ENCODE assay signal across 27 cellular contexts in the genomic region with DNA sequence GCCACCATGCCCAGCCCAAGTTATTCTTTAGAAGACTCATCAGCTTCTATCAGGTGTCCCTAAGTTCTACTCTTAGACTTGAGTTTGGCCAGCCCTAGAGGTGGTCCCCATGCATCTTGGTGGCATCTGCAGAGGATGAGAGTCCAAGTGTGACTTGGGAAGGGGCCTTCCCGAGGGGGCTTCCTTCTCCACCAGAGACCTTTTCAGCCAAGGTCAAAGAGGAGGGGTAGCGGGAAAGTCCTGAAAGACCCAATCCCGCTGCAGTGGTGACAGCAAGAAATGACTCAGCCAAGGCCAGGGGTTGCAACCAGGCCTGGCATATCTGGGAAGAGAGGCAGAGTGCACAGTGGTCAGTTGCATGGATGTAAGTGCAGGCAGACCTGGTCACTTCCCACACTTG.
"Had no signal": no experiment of that assay in that cellular context is flagged by ENCODE, and none has a peak within 500 bp of the region (broad histone marks: within the 10 kb centered on the region; RNA-seq: fewer than 3 reads in every experiment).

No MANE protein-coding gene starts in this region.

- H3K36me3 ChIP-seq: neural progenitor cell, pancreas, prostate gland, right lobe of liver, sigmoid colon, stomach, thoracic aorta, thyroid gland, tibial nerve, upper lobe of left lung, uterus had no signal

- H3K9me3 Mint-ChIP-seq: naive thymus-derived CD4-positive, alpha-beta T cell; natural killer cell; nephron; neural progenitor cell; stimulated activated effector memory CD8-positive, alpha-beta T cell treated with anti-CD3 and anti-CD28 coated beads, Interleukin-12 subunit alpha, Interleukin-12 subunit beta, amount 100 ng/mL, for 72 hours; stimulated activated naive B cell treated with anti-CD40 and anti-IgM and Interleukin-4, amounts not matched to agents 10 μg/mL and 1 μg/mL and 100 μg/mL, for 72 hours; stimulated activated naive CD8-positive, alpha-beta T cell treated with anti-CD3 and anti-CD28 coated beads, Interleukin-15, Interleukin-2, amounts not matched to agents 100 ng/mL and 50 ng/mL, for 24 hours had no signal

- H3K27ac ChIP-seq: neural progenitor cell, pancreas, prostate gland, right lobe of liver, sigmoid colon, stomach, thoracic aorta, thyroid gland, tibial nerve, upper lobe of left lung, uterus had no signal

- H3K4me1 ChIP-seq: pancreas, prostate gland, right lobe of liver, sigmoid colon, stomach, thyroid gland, tibial nerve, upper lobe of left lung, uterus had no signal

- H3K4me3 ChIP-seq: neural progenitor cell, pancreas, prostate gland, right lobe of liver, sigmoid colon, stomach, thoracic aorta, thyroid gland, tibial nerve, upper lobe of left lung, uterus had no signal

- H3K9ac ChIP-seq: neural progenitor cell had no signal

- H3K4me1 Mint-ChIP-seq: naive thymus-derived CD4-positive, alpha-beta T cell; natural killer cell; nephron; neural progenitor cell; stimulated activated effector memory CD8-positive, alpha-beta T cell treated with anti-CD3 and anti-CD28 coated beads, Interleukin-12 subunit alpha, Interleukin-12 subunit beta, amount 100 ng/mL, for 72 hours; stimulated activated naive B cell treated with anti-CD40 and anti-IgM and Interleukin-4, amounts not matched to agents 10 μg/mL and 1 μg/mL and 100 μg/mL, for 72 hours had no signal

- H3K27ac Mint-ChIP-seq: naive thymus-derived CD4-positive, alpha-beta T cell; natural killer cell; nephron; neural progenitor cell; stimulated activated effector memory CD8-positive, alpha-beta T cell treated with anti-CD3 and anti-CD28 coated beads, Interleukin-12 subunit alpha, Interleukin-12 subunit beta, amount 100 ng/mL, for 72 hours; stimulated activated naive B cell treated with anti-CD40 and anti-IgM and Interleukin-4, amounts not matched to agents 10 μg/mL and 1 μg/mL and 100 μg/mL, for 72 hours; stimulated activated naive CD8-positive, alpha-beta T cell treated with anti-CD3 and anti-CD28 coated beads, Interleukin-15, Interleukin-2, amounts not matched to agents 100 ng/mL and 50 ng/mL, for 24 hours had no signal

- H3K36me3 Mint-ChIP-seq: naive thymus-derived CD4-positive, alpha-beta T cell; natural killer cell; neural progenitor cell; stimulated activated effector memory CD8-positive, alpha-beta T cell treated with anti-CD3 and anti-CD28 coated beads, Interleukin-12 subunit alpha, Interleukin-12 subunit beta, amount 100 ng/mL, for 72 hours; stimulated activated naive B cell treated with anti-CD40 and anti-IgM and Interleukin-4, amounts not matched to agents 10 μg/mL and 1 μg/mL and 100 μg/mL, for 72 hours had no signal

- H3K4me3 Mint-ChIP-seq: naive thymus-derived CD4-positive, alpha-beta T cell; natural killer cell; nephron; neural progenitor cell; stimulated activated effector memory CD8-positive, alpha-beta T cell treated with anti-CD3 and anti-CD28 coated beads, Interleukin-12 subunit alpha, Interleukin-12 subunit beta, amount 100 ng/mL, for 72 hours; stimulated activated naive B cell treated with anti-CD40 and anti-IgM and Interleukin-4, amounts not matched to agents 10 μg/mL and 1 μg/mL and 100 μg/mL, for 72 hours; stimulated activated naive CD8-positive, alpha-beta T cell treated with anti-CD3 and anti-CD28 coated beads, Interleukin-15, Interleukin-2, amounts not matched to agents 100 ng/mL and 50 ng/mL, for 24 hours had no signal

- DNase-seq: naive thymus-derived CD4-positive, alpha-beta T cell; natural killer cell; occipital lobe; pancreas; retina; right cardiac atrium; right lobe of liver; sigmoid colon; small intestine; stimulated activated CD4-positive, alpha-beta T cell treated with anti-CD3 and anti-CD28 coated beads, Interleukin-15, amount 100 ng/mL, for 24 hours; stimulated activated CD4-positive, alpha-beta T cell treated with anti-CD3 and anti-CD28 coated beads, Interleukin-2, amount 100 ng/mL, for 24 hours; stimulated activated CD4-positive, alpha-beta T cell treated with anti-CD3 and anti-CD28 coated beads, Interleukin-2, amount 100 ng/mL, for 48 hours; stimulated activated CD4-positive, alpha-beta T cell treated with anti-CD3 and anti-CD28 coated beads, Interleukin-4, amount 100 ng/mL, for 24 hours; stimulated activated naive B cell treated with anti-CD40 and anti-IgM and Interleukin-4, amounts not matched to agents 10 μg/mL and 1 μg/mL and 100 μg/mL, for 72 hours; stimulated activated naive CD4-positive, alpha-beta T cell treated with Interleukin-2 at 50 U/mL for 16 hours; stomach; thyroid gland; trophoblast cell; upper lobe of left lung; uterus had no signal

- H3K27me3 ChIP-seq: neural progenitor cell, pancreas, right lobe of liver, sigmoid colon, thyroid gland, tibial nerve, upper lobe of left lung, uterus had no signal

- H3K9me3 ChIP-seq: pancreas, prostate gland, right lobe of liver, sigmoid colon, stomach, thoracic aorta, thyroid gland, tibial nerve, upper lobe of left lung, uterus had no signal

- ATAC-seq: naive thymus-derived CD4-positive, alpha-beta T cell; natural killer cell; pancreas; right cardiac atrium; right lobe of liver; stimulated activated effector memory CD8-positive, alpha-beta T cell treated with anti-CD3 and anti-CD28 coated beads, Interleukin-12 subunit alpha, Interleukin-12 subunit beta, amount 100 ng/mL, for 72 hours; stimulated activated naive B cell treated with anti-CD40 and anti-IgM and Interleukin-4, amounts not matched to agents 10 μg/mL and 1 μg/mL and 100 μg/mL, for 72 hours had no signal
